Comparison of ENCODE assay signal across 13 cellular contexts in genomic region chr22:19984851-19985811, GRCh38. TPM values are rescaled to one million over a fixed set of nuclear protein-coding genes. Genes with fewer than 3 reads are reported as not detected.
DNase-seq lines count a peak whose midpoint lies in the region; ATAC-seq, FAIRE-seq and TF ChIP-seq lines count a peak whose summit lies in the region.
"Had no signal": no experiment of that assay in that cellular context is flagged by ENCODE, and none has a peak within 500 bp of the region (broad histone marks: within the 10 kb centered on the region; RNA-seq: fewer than 3 reads in every experiment).

No MANE protein-coding gene starts in this region.

- TF ChIP-seq RAD21 in HepG2 (CRISPR knock-in tag; IDR thresholded peaks at IDR 0.05) = no peak

- CTCF ChIA-PET in HepG2 (lab: Yijun Ruan, JAX; ENCODE audit: low intra/inter-chr PET ratio, low total read pairs) = no interaction called here

- H3K36me3 ChIP-seq in GM23338 (ENCODE audit: insufficient read depth) (no peaks in the 10 kb centered on the region), ascending aorta (peaks cover 16% of the 10 kb centered on the region in 2 donors), HepG2 (replicated peaks in 1 of 2; ENCODE audit: control insufficient read depth in 1 of 2, insufficient read depth in 2 of 2, low read length in 2 of 2) (peaks cover 0 to 9% of the 10 kb centered on the region in 2 experiments; a peak in 2 of 5 replicates), psoas muscle (ENCODE audit: insufficient read depth in 1 of 2, low read depth in 1 of 2) (peaks cover 0 to 10% of the 10 kb centered on the region in 2 donors)

- no peak overlapping the region for H3K9ac ChIP-seq in HepG2 (ENCODE audit: insufficient read depth, low read depth, low read length)

- peaks cover 4% of the 10 kb centered on the region; the same call in 2 of the 3 replicates for H3K36me3 Mint-ChIP-seq in GM23338 (ENCODE audit: low read depth)
- H3K36me3 Mint-ChIP-seq: CD4-positive, alpha-beta memory T cell had no signal

- peak overlapping the region; percentile 52 for H3K4me3 Mint-ChIP-seq in GM23338

- H3K9me3 ChIP-seq in ascending aorta (no peaks in the 10 kb centered on the region), HepG2 (ENCODE audit: low read length) (no peaks in the 10 kb centered on the region), psoas muscle (no peaks in the 10 kb centered on the region)

- TF ChIP-seq EP300 in HepG2 (IDR thresholded peaks at IDR 0.05; ENCODE audit: low read depth in 2 of 2, low read length in 2 of 2) (no peak), HepG2 (CRISPR knock-in tag; IDR thresholded peaks at IDR 0.05; ENCODE audit: borderline replicate concordance) (no peak)

- H3K27me3 ChIP-seq in GM23338 (ENCODE audit: insufficient read depth) = no peaks in the 10 kb centered on the region
- no peaks in the 10 kb centered on the region for H3K27me3 ChIP-seq in ascending aorta
- H3K27me3 ChIP-seq in HepG2 (ENCODE audit: control insufficient read depth in 1 of 2, insufficient read depth in 2 of 2, low read length in 2 of 2) = no peaks in the 10 kb centered on the region
- H3K27me3 ChIP-seq in psoas muscle (ENCODE audit: insufficient read depth in 3 of 3, low read length in 2 of 3) = no peaks in the 10 kb centered on the region

- no peaks in the 10 kb centered on the region for H3K9me3 Mint-ChIP-seq in GM23338

- H3K4me1 ChIP-seq in GM23338 (ENCODE audit: insufficient read depth) (peaks cover 8% of the 10 kb centered on the region; the same call in 1 of the 2 replicates), ascending aorta (peaks cover 26 to 34% of the 10 kb centered on the region in 2 donors), HepG2 (ENCODE audit: insufficient read depth, low read length) (peaks cover 18% of the 10 kb centered on the region), psoas muscle (peaks cover 59% of the 10 kb centered on the region)

- H3K27me3 Mint-ChIP-seq in GM23338 (ENCODE audit: insufficient read depth, low read depth, poor library complexity) = peaks cover 7% of the 10 kb centered on the region

- no TSS peak for BruUV-seq in HepG2 (replicated peaks; lab: Mats Ljungman, UMichigan)

- in situ Hi-C loops in HepG2 (cut with HindIII; ENCODE audit: extremely low pct_ligation_motif_present, low pct_unique_long_range_greater_than_20kb) = no loop called here

- H3K27ac Mint-ChIP-seq in GM23338 = no peak overlapping the region
- H3K27ac Mint-ChIP-seq: CD4-positive, alpha-beta memory T cell had no signal

- DNase-seq in GM23338 (ENCODE audit: low spot score) (no peak), ascending aorta (ENCODE audit: low spot score in 2 of 2) (no peak), HepG2 (ENCODE audit: low spot score) (no peak), psoas muscle (peak; percentile 12 to 52), cortex of kidney (lab: John Stamatoyannopoulos, UW) (no peak), NCI-H1048 (lab: John Stamatoyannopoulos, UW) (no peak), RCC 7860 (ENCODE audit: low spot score) (no peak)
- DNase-seq: CD4-positive, alpha-beta memory T cell; GF-D8; NCI-H1417 treated with DMSO at 0.1 percent for 48 hours; NCI-H748 treated with DMSO at 0.1 percent for 48 hours had no signal

- POLR2A ChIA-PET in HepG2 (lab: Yijun Ruan, JAX) = no interaction called here

- no peak overlapping the region for H3K4me3 ChIP-seq in GM23338
- peak overlapping the region; percentile 70 to 93 for H3K4me3 ChIP-seq in ascending aorta
- H3K4me3 ChIP-seq in HepG2 (replicated peaks in 1 of 3; ENCODE audit: insufficient read depth in 1 of 3, low read depth in 2 of 3, low read length in 3 of 3) = no peak overlapping the region
- H3K4me3 ChIP-seq in psoas muscle = peak overlapping the region; percentile 82

- WGBS in HepG2 (ENCODE audit: low lambda C conversion rate) = 96% methylated on average over 8 of the region's 11 CpGs
- WGBS in psoas muscle, 3 donors = 69 to 82% (median 78%) methylated on average over 11 of the region's 11 CpGs

- no peak overlapping the region for H3K27ac ChIP-seq in GM23338 (ENCODE audit: low read depth)
- peak overlapping the region; percentile 97 to 99 for H3K27ac ChIP-seq in ascending aorta
- no peak overlapping the region for H3K27ac ChIP-seq in HepG2 (ENCODE audit: extremely low read length, insufficient read depth, low read length)
- peak overlapping the region; percentile 94 for H3K27ac ChIP-seq in psoas muscle

- no peaks in the 10 kb centered on the region for H3F3A ChIP-seq in GM23338 (replicated peaks; ENCODE audit: low read depth)

- peaks cover 9% of the 10 kb centered on the region for H3K79me2 ChIP-seq in GM23338 (replicated peaks; ENCODE audit: insufficient read depth)
- no peaks in the 10 kb centered on the region for H3K79me2 ChIP-seq in HepG2 (ENCODE audit: insufficient read depth, low read length)

- FAIRE-seq in HepG2 (lab: Jason Lieb, UNC) (no peak), RCC 7860 (lab: Jason Lieb, UNC) (no peak)
- FAIRE-seq: frontal cortex had no signal

- TF ChIP-seq POLR2A in HepG2 (IDR thresholded peaks at IDR 0.05; ENCODE audit: insufficient read depth in 1 of 2, low read depth in 2 of 2, low read length in 2 of 2) = no peak

- no peaks in the 10 kb centered on the region; the same call in 1 of the 2 replicates for H4K20me1 ChIP-seq in GM23338 (replicated peaks; ENCODE audit: insufficient read depth)
- H4K20me1 ChIP-seq in HepG2 (ENCODE audit: insufficient read depth, low read length) = peaks cover 9% of the 10 kb centered on the region; the same call in 1 of the 2 replicates

- H2AFZ ChIP-seq in GM23338 = no peak overlapping the region
- H2AFZ ChIP-seq in HepG2 (ENCODE audit: low read length) = no peak overlapping the region

- intact Hi-C loops in ascending aorta (cut with DNase I) = no loop called here
- intact Hi-C loops in HepG2 (cut with micrococcal nuclease; ENCODE audit: unreplicated experiment) = no loop called here
- intact Hi-C loops in psoas muscle (cut with DNase I) = no loop called here

- H3K4me2 ChIP-seq in GM23338 = peak overlapping the region; percentile 92
- H3K4me2 ChIP-seq in HepG2 (ENCODE audit: low read depth, low read length) = no peak overlapping the region; the same call in 1 of the 2 replicates

- ATAC-seq in GM23338 (no peak), HepG2 (no peak), psoas muscle (no peak), HG03039 (IDR thresholded peaks at IDR 0.05; ENCODE audit: unreplicated experiment) (no peak)

- TF ChIP-seq CTCF in GM23338 (conservative IDR thresholded peaks at IDR 0.05; ENCODE audit: low read depth in 2 of 2) (no peak), ascending aorta (IDR thresholded peaks at IDR 0.05) (no peak), HepG2 (CRISPR knock-in tag; IDR thresholded peaks at IDR 0.05) (no peak), psoas muscle (IDR thresholded peaks at IDR 0.05) (no peak)

- no peaks in the 10 kb centered on the region for H3K9me2 ChIP-seq in GM23338 (ENCODE audit: insufficient read depth)

- H3K4me1 Mint-ChIP-seq in GM23338 = peaks cover 3% of the 10 kb centered on the region; the same call in 2 of the 3 replicates

RNA-seq across cellular contexts. Expression of gene ARVCF, which starts 31.5 kb away (rescaled TPM):
- total RNA-seq in GM23338 (2014; rRNA removed; shearing (Covaris generic)) = 87.3 and 122 TPM in 2 replicates
- polyA plus RNA-seq in GM23338 (2016; fragmentation: Nextera tagmentation; extraction: Ambion mirVana) = 15.3 and 15.6 TPM in 2 replicates
- total RNA-seq in ascending aorta = 252 TPM
- total RNA-seq in HepG2 (2016; rRNA removed; fragmentation: Illumina TruSeq; extraction: Trizol) = 10.4 and 17.7 TPM in 2 replicates
- 3.9 and 4.0 TPM in 2 replicates for total RNA-seq in HepG2 (2016; cell fraction: cytosol; rRNA removed; fragmentation: Illumina TruSeq; extraction: Trizol; ENCODE audit: low read depth)
- total RNA-seq in HepG2 (2016; cell fraction: insoluble cytoplasmic fraction; rRNA removed; fragmentation: Illumina TruSeq; extraction: Trizol) = 8.1 and 18.0 TPM in 2 replicates
- 3.8 and 4.0 TPM in 2 replicates for total RNA-seq in HepG2 (2016; cell fraction: membrane; rRNA removed; fragmentation: Illumina TruSeq; extraction: Trizol)
- total RNA-seq in HepG2 (2016; cell fraction: nucleus; rRNA removed; fragmentation: Illumina TruSeq; extraction: Trizol) = 20.2 and 20.4 TPM in 2 replicates
- 16.4 and 23.8 TPM in 2 replicates for polyA plus RNA-seq in HepG2 (2011; rRNA removed)
- 8.4 and 13.1 TPM in 2 replicates for polyA plus RNA-seq in HepG2 (2011; cell fraction: cytosol; rRNA removed)
- polyA plus RNA-seq in HepG2 (2011; cell fraction: nucleus; rRNA removed) = 152 and 182 TPM in 2 replicates
- polyA plus RNA-seq in HepG2 (2012) = 11.1 and 12.4 TPM in 2 replicates
- 0.99 and 1.4 TPM in 2 replicates for polyA plus RNA-seq in HepG2 (2016; cell fraction: cytosol; fragmentation: Illumina TruSeq; extraction: Trizol; ENCODE audit: low read depth)
- 8.5 and 10.9 TPM in 2 replicates for polyA plus RNA-seq in HepG2 (2016; cell fraction: insoluble cytoplasmic fraction; fragmentation: Illumina TruSeq; extraction: Trizol; ENCODE audit: low read depth)
- 2.0 and 2.3 TPM in 2 replicates for polyA plus RNA-seq in HepG2 (2016; cell fraction: membrane; fragmentation: Illumina TruSeq; extraction: Trizol; ENCODE audit: low read depth)
- polyA plus RNA-seq in HepG2 (2016; cell fraction: nucleus; fragmentation: Illumina TruSeq; extraction: Trizol; ENCODE audit: insufficient read depth, low read depth) = 42.2 and 48.6 TPM in 2 replicates
- polyA minus RNA-seq in HepG2 (2011; rRNA and poly(A)+ RNA removed; ENCODE audit: low replicate concordance) = 1.2 and 26.6 TPM in 2 replicates
- polyA minus RNA-seq in HepG2 (2011; cell fraction: cytosol; rRNA and poly(A)+ RNA removed) = 9.2 and 12.0 TPM in 2 replicates
- polyA minus RNA-seq in HepG2 (2011; cell fraction: nucleus; rRNA and poly(A)+ RNA removed) = 28.6 and 29.7 TPM in 2 replicates
- 10 to 100 TPM in 2 of 4 donors, 1 to 10 TPM in 2; 8.7 to 28.0 (median 14.8) TPM for total RNA-seq in psoas muscle
- polyA plus RNA-seq in psoas muscle = 1 to 10 TPM; 3.6 to 7.3 (median 7.0) TPM

RNA-seq across cellular contexts. Expression of gene TANGO2, which starts 35.8 kb away (rescaled TPM):
- 15.0 and 20.2 TPM in 2 replicates for total RNA-seq in GM23338 (2014; rRNA removed; shearing (Covaris generic))
- polyA plus RNA-seq in GM23338 (2016; fragmentation: Nextera tagmentation; extraction: Ambion mirVana) (6.7 and 6.9 TPM in 2 replicates), HepG2 (2011; rRNA removed) (14.8 and 20.8 TPM in 2 replicates), psoas muscle (10 to 100 TPM; 28.2 to 73.3 (median 28.5) TPM)
- total RNA-seq in ascending aorta (26.3 TPM), HepG2 (2016; rRNA removed; fragmentation: Illumina TruSeq; extraction: Trizol) (12.1 and 12.9 TPM in 2 replicates), psoas muscle (10 to 100 TPM; 20.6 to 41.0 (median 36.4) TPM)
- 7.0 and 7.5 TPM in 2 replicates for total RNA-seq in HepG2 (2016; cell fraction: cytosol; rRNA removed; fragmentation: Illumina TruSeq; extraction: Trizol; ENCODE audit: low read depth)
- total RNA-seq in HepG2 (2016; cell fraction: insoluble cytoplasmic fraction; rRNA removed; fragmentation: Illumina TruSeq; extraction: Trizol) = 11.8 and 12.2 TPM in 2 replicates
- total RNA-seq in HepG2 (2016; cell fraction: membrane; rRNA removed; fragmentation: Illumina TruSeq; extraction: Trizol) = 17.5 and 20.9 TPM in 2 replicates
- 7.2 and 10.6 TPM in 2 replicates for total RNA-seq in HepG2 (2016; cell fraction: nucleus; rRNA removed; fragmentation: Illumina TruSeq; extraction: Trizol)
- polyA plus RNA-seq in HepG2 (2011; cell fraction: cytosol; rRNA removed) = 17.4 and 18.3 TPM in 2 replicates
- 24.2 and 25.5 TPM in 2 replicates for polyA plus RNA-seq in HepG2 (2011; cell fraction: nucleus; rRNA removed)
- polyA plus RNA-seq in HepG2 (2012) = 5.0 and 9.6 TPM in 2 replicates
- polyA plus RNA-seq in HepG2 (2016; cell fraction: cytosol; fragmentation: Illumina TruSeq; extraction: Trizol; ENCODE audit: low read depth) = 8.1 TPM in 2 replicates
- 10.1 and 14.2 TPM in 2 replicates for polyA plus RNA-seq in HepG2 (2016; cell fraction: insoluble cytoplasmic fraction; fragmentation: Illumina TruSeq; extraction: Trizol; ENCODE audit: low read depth)
- 14.1 and 15.1 TPM in 2 replicates for polyA plus RNA-seq in HepG2 (2016; cell fraction: membrane; fragmentation: Illumina TruSeq; extraction: Trizol; ENCODE audit: low read depth)
- polyA plus RNA-seq in HepG2 (2016; cell fraction: nucleus; fragmentation: Illumina TruSeq; extraction: Trizol; ENCODE audit: insufficient read depth, low read depth) = 17.4 and 18.4 TPM in 2 replicates
- 34.8 and 39.9 TPM in 2 replicates for polyA minus RNA-seq in HepG2 (2011; rRNA and poly(A)+ RNA removed; ENCODE audit: low replicate concordance)
- polyA minus RNA-seq in HepG2 (2011; cell fraction: cytosol; rRNA and poly(A)+ RNA removed) = 9.8 and 10.9 TPM in 2 replicates
- polyA minus RNA-seq in HepG2 (2011; cell fraction: nucleus; rRNA and poly(A)+ RNA removed) = 8.9 and 9.0 TPM in 2 replicates

RNA-seq across cellular contexts. Expression of gene TXNRD2, which starts 43.5 kb away (rescaled TPM):
- 11.2 and 14.1 TPM in 2 replicates for total RNA-seq in GM23338 (2014; rRNA removed; shearing (Covaris generic))
- polyA plus RNA-seq in GM23338 (2016; fragmentation: Nextera tagmentation; extraction: Ambion mirVana) = 9.2 and 12.4 TPM in 2 replicates
- 46.0 TPM for total RNA-seq in ascending aorta
- total RNA-seq in HepG2 (2016; rRNA removed; fragmentation: Illumina TruSeq; extraction: Trizol) = 16.4 and 18.6 TPM in 2 replicates
- total RNA-seq in HepG2 (2016; cell fraction: cytosol; rRNA removed; fragmentation: Illumina TruSeq; extraction: Trizol; ENCODE audit: low read depth) = 4.6 and 5.3 TPM in 2 replicates
- total RNA-seq in HepG2 (2016; cell fraction: insoluble cytoplasmic fraction; rRNA removed; fragmentation: Illumina TruSeq; extraction: Trizol) = 16.6 and 20.5 TPM in 2 replicates
- 7.4 and 8.1 TPM in 2 replicates for total RNA-seq in HepG2 (2016; cell fraction: membrane; rRNA removed; fragmentation: Illumina TruSeq; extraction: Trizol)
- 17.3 and 19.7 TPM in 2 replicates for total RNA-seq in HepG2 (2016; cell fraction: nucleus; rRNA removed; fragmentation: Illumina TruSeq; extraction: Trizol)
- polyA plus RNA-seq in HepG2 (2011; rRNA removed) = 17.5 and 23.4 TPM in 2 replicates
- polyA plus RNA-seq in HepG2 (2011; cell fraction: cytosol; rRNA removed) = 11.8 and 19.6 TPM in 2 replicates
- 74.7 and 94.3 TPM in 2 replicates for polyA plus RNA-seq in HepG2 (2011; cell fraction: nucleus; rRNA removed)
- 11.2 and 13.2 TPM in 2 replicates for polyA plus RNA-seq in HepG2 (2012)
- 3.6 and 4.0 TPM in 2 replicates for polyA plus RNA-seq in HepG2 (2016; cell fraction: cytosol; fragmentation: Illumina TruSeq; extraction: Trizol; ENCODE audit: low read depth)
- 17.8 and 20.1 TPM in 2 replicates for polyA plus RNA-seq in HepG2 (2016; cell fraction: insoluble cytoplasmic fraction; fragmentation: Illumina TruSeq; extraction: Trizol; ENCODE audit: low read depth)
- polyA plus RNA-seq in HepG2 (2016; cell fraction: membrane; fragmentation: Illumina TruSeq; extraction: Trizol; ENCODE audit: low read depth) = 5.9 and 6.5 TPM in 2 replicates
- polyA plus RNA-seq in HepG2 (2016; cell fraction: nucleus; fragmentation: Illumina TruSeq; extraction: Trizol; ENCODE audit: insufficient read depth, low read depth) = 34.4 and 34.7 TPM in 2 replicates
- 28.2 and 29.9 TPM in 2 replicates for polyA minus RNA-seq in HepG2 (2011; rRNA and poly(A)+ RNA removed; ENCODE audit: low replicate concordance)
- 10.6 and 12.9 TPM in 2 replicates for polyA minus RNA-seq in HepG2 (2011; cell fraction: cytosol; rRNA and poly(A)+ RNA removed)
- polyA minus RNA-seq in HepG2 (2011; cell fraction: nucleus; rRNA and poly(A)+ RNA removed) = 24.5 and 27.3 TPM in 2 replicates
- total RNA-seq in psoas muscle = 10 to 100 TPM; 18.4 to 35.1 (median 24.5) TPM
- polyA plus RNA-seq in psoas muscle = 10 to 100 TPM; 13.7 to 23.5 (median 16.0) TPM

RNA-seq across cellular contexts. Expression of gene COMT, which starts 43.6 kb away (rescaled TPM):
- 29.8 and 35.1 TPM in 2 replicates for total RNA-seq in GM23338 (2014; rRNA removed; shearing (Covaris generic))
- polyA plus RNA-seq in GM23338 (2016; fragmentation: Nextera tagmentation; extraction: Ambion mirVana) = 29.6 and 32.6 TPM in 2 replicates
- 150 TPM for total RNA-seq in ascending aorta
- 144 and 162 TPM in 2 replicates for total RNA-seq in HepG2 (2016; rRNA removed; fragmentation: Illumina TruSeq; extraction: Trizol)
- 44.0 and 61.5 TPM in 2 replicates for total RNA-seq in HepG2 (2016; cell fraction: cytosol; rRNA removed; fragmentation: Illumina TruSeq; extraction: Trizol; ENCODE audit: low read depth)
- 127 and 167 TPM in 2 replicates for total RNA-seq in HepG2 (2016; cell fraction: insoluble cytoplasmic fraction; rRNA removed; fragmentation: Illumina TruSeq; extraction: Trizol)
- 60.4 and 90.3 TPM in 2 replicates for total RNA-seq in HepG2 (2016; cell fraction: membrane; rRNA removed; fragmentation: Illumina TruSeq; extraction: Trizol)
- total RNA-seq in HepG2 (2016; cell fraction: nucleus; rRNA removed; fragmentation: Illumina TruSeq; extraction: Trizol) = 92.2 and 95.4 TPM in 2 replicates
- polyA plus RNA-seq in HepG2 (2011; rRNA removed) = 156 and 194 TPM in 2 replicates
- 185 and 260 TPM in 2 replicates for polyA plus RNA-seq in HepG2 (2011; cell fraction: cytosol; rRNA removed)
- 192 TPM in 2 replicates for polyA plus RNA-seq in HepG2 (2011; cell fraction: nucleus; rRNA removed)
- polyA plus RNA-seq in HepG2 (2012) = 90.6 and 123 TPM in 2 replicates
- 59.9 and 87.6 TPM in 2 replicates for polyA plus RNA-seq in HepG2 (2016; cell fraction: cytosol; fragmentation: Illumina TruSeq; extraction: Trizol; ENCODE audit: low read depth)
- polyA plus RNA-seq in HepG2 (2016; cell fraction: insoluble cytoplasmic fraction; fragmentation: Illumina TruSeq; extraction: Trizol; ENCODE audit: low read depth) = 139 and 159 TPM in 2 replicates
- 62.3 and 85.6 TPM in 2 replicates for polyA plus RNA-seq in HepG2 (2016; cell fraction: membrane; fragmentation: Illumina TruSeq; extraction: Trizol; ENCODE audit: low read depth)
- polyA plus RNA-seq in HepG2 (2016; cell fraction: nucleus; fragmentation: Illumina TruSeq; extraction: Trizol; ENCODE audit: insufficient read depth, low read depth) = 155 and 158 TPM in 2 replicates
- polyA minus RNA-seq in HepG2 (2011; rRNA and poly(A)+ RNA removed; ENCODE audit: low replicate concordance) = 32.2 and 191 TPM in 2 replicates
- polyA minus RNA-seq in HepG2 (2011; cell fraction: cytosol; rRNA and poly(A)+ RNA removed) = 76.6 and 84.9 TPM in 2 replicates
- 33.6 and 36.1 TPM in 2 replicates for polyA minus RNA-seq in HepG2 (2011; cell fraction: nucleus; rRNA and poly(A)+ RNA removed)
- total RNA-seq in psoas muscle = 100 to 1,000 TPM in 2 of 4 donors, 10 to 100 TPM in 2; 63.6 to 146 (median 115) TPM
- 100 to 1,000 TPM; 100 to 142 (median 117) TPM for polyA plus RNA-seq in psoas muscle

Comparison
In these comparisons a context has a peak if more than half of its experiments do, and no peak if none do; other contexts are left out.
1. DNase-seq: peak in psoas muscle (2 of 2); none in GM23338 (single experiment), ascending aorta (0 of 2), HepG2 (single experiment), cortex of kidney (single experiment), NCI-H1048 (single experiment) and RCC 7860 (single experiment).
2. H3K27ac ChIP-seq: peak in ascending aorta (2 of 2) and psoas muscle (single experiment); none in GM23338 (single experiment) and HepG2 (single experiment).
3. H3K4me3 ChIP-seq: peak in ascending aorta (2 of 2) and psoas muscle (single experiment); none in GM23338 (single experiment) and HepG2 (0 of 3).